In the genomic region with DNA sequence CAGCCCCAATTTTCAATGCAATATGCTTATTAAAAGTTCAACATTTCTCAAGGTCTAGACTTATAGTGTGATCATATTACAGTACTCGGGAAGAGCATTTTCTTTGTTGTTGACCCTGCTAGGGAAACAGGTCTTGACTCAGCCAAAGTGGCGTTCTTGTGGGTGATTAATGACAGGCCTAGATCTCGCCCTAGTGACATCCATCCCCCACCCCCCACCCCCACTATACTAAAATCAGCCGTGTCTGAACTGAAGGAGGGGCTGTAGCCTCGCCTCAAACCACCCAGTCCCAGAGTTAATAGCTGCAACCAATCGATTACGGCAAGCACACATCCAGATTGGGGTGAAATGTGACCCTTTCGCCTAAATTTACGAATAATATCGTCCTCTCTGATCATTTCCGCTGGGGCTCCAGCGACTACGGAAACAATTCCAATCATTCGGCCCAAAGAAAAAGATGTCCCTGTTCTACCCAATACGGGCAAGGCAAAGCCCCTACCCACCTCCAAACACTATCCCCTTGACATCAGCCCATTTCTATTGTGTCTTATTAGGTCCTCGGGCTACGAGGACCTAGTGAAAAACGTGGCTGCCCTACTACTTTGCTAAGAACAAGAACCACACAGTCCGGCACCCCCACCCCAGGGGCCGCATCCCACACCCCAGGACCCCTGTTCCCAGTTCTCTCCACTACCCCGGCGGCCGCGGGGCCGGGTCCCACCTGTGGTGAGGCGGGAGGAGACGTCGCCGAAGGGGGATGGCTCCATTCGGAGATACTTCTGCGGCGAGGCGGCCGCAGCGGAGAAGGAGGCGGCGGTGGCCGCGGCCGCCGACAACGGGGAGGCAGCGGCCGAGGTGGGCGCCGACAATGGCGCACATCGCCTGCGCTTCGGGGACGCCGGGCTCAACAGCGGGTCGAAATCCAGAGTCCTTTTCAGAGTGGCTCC, we compare ENCODE assay signal across 8 cellular contexts. TPM values are rescaled to one million over a fixed set of nuclear protein-coding genes. Genes with fewer than 3 reads are reported as not detected.
A peak's percentile ranks its signal among the peaks of the same experiment; 100 is the strongest.
DNase-seq lines count a peak whose midpoint lies in the region; ATAC-seq and TF ChIP-seq lines count a peak whose summit lies in the region.

No MANE protein-coding gene starts in this region.

- H3K14ac ChIP-seq in H9 (ENCODE audit: insufficient read depth, low read length) = peak overlapping the region; percentile 97

- no peak overlapping the region for H2BK15ac ChIP-seq in H9 (ENCODE audit: low read depth, low read length)

- H3K23ac ChIP-seq in H9 (ENCODE audit: insufficient read length, low read depth, low read length) = no peak overlapping the region

- no peak overlapping the region for H2BK20ac ChIP-seq in H9 (ENCODE audit: low read depth, low read length, poor library complexity, severe bottlenecking)

- H3K27me3 Mint-ChIP-seq in H9 (ENCODE audit: low read depth) (no peaks in the 10 kb centered on the region), memory B cell (no peaks in the 10 kb centered on the region)

- no peak overlapping the region for H2BK120ac ChIP-seq in H9 (ENCODE audit: low read depth, low read length, poor library complexity, severe bottlenecking)

- H2AFZ ChIP-seq in H9 (ENCODE audit: low read length) = no peak overlapping the region

- H4K91ac ChIP-seq in H9 (ENCODE audit: insufficient read length, low read depth, low read length) = peak overlapping the region; percentile 93

- no peak overlapping the region for H4K5ac ChIP-seq in H9 (ENCODE audit: insufficient read length, low read depth, low read length)

- H3K9me3 Mint-ChIP-seq in H9 (no peaks in the 10 kb centered on the region; a peak in 3 of 5 replicates), memory B cell (no peaks in the 10 kb centered on the region)

- H3K4me1 Mint-ChIP-seq in H9 (peaks cover 23 to 33% of the 10 kb centered on the region in 2 experiments), memory B cell (peaks cover 19% of the 10 kb centered on the region)

- peak overlapping the region; percentile 87 to 99 for H3K4me3 Mint-ChIP-seq in H9
- peak overlapping the region; percentile 97 for H3K4me3 Mint-ChIP-seq in memory B cell

- peak overlapping the region; percentile 82 to 92 (median 89) for H3K27ac Mint-ChIP-seq in H9
- H3K27ac Mint-ChIP-seq in memory B cell = peak overlapping the region; percentile 94

- H3K4me1 ChIP-seq in H9 (ENCODE audit: insufficient read depth, low read length) (peaks cover 3% of the 10 kb centered on the region; the same call in 1 of the 2 replicates), ectodermal cell (ENCODE audit: control insufficient read depth, insufficient read depth, low read length) (peaks cover 7% of the 10 kb centered on the region)

- no peaks in the 10 kb centered on the region for H3K79me1 ChIP-seq in H9 (ENCODE audit: insufficient read depth, low read depth, low read length, poor library complexity, severe bottlenecking)

- H3K27me3 ChIP-seq in H9 (ENCODE audit: insufficient read depth, low read length) = no peaks in the 10 kb centered on the region
- H3K27me3 ChIP-seq in ectodermal cell (ENCODE audit: control insufficient read depth, insufficient read depth, low read length, poor library complexity, severe bottlenecking) = no peaks in the 10 kb centered on the region

- H3K36me3 Mint-ChIP-seq in H9 (ENCODE audit: insufficient read depth in 1 of 3, low read depth in 3 of 3) (peaks cover 14 to 17% (median 16%) of the 10 kb centered on the region in 3 experiments; a peak in 6 of 7 replicates), memory B cell (peaks cover 2% of the 10 kb centered on the region)

- H3T11ph ChIP-seq in H9 (ENCODE audit: low read length) = no peak overlapping the region

- H3K9me3 ChIP-seq in H9 (ENCODE audit: control insufficient read depth, low read depth, low read length) (no peaks in the 10 kb centered on the region), ectodermal cell (ENCODE audit: control insufficient read depth, low read length) (no peaks in the 10 kb centered on the region)

- H3K9ac ChIP-seq in H9 (ENCODE audit: extremely low read depth, insufficient read length, low read length) = peak overlapping the region; percentile 88

- no peaks in the 10 kb centered on the region for H3K36me3 ChIP-seq in ectodermal cell (ENCODE audit: control insufficient read depth, insufficient read depth, low read length)

- no peak overlapping the region for H3K56ac ChIP-seq in H9 (ENCODE audit: insufficient read length, low read depth, low read length)

- H3K4me2 ChIP-seq in H9 (ENCODE audit: insufficient read depth, insufficient read length, low read length) = peak overlapping the region; percentile 79

- H2BK5ac ChIP-seq in H9 (ENCODE audit: insufficient read length, low read length) = no peak overlapping the region

- H2AK5ac ChIP-seq in H9 (ENCODE audit: insufficient read length, low read length) = no peak overlapping the region

- no peak overlapping the region for H4K8ac ChIP-seq in H9 (replicated peaks; ENCODE audit: insufficient read length, low read depth, low read length)

- TF ChIP-seq CTCF in H9 (conservative IDR thresholded peaks at IDR 0.05) = no peak

- peak overlapping the region; percentile 63; the same call in 1 of the 2 replicates for H3K4ac ChIP-seq in H9 (ENCODE audit: low read depth, low read length)

- no peak overlapping the region for H3K27ac ChIP-seq in H9 (ENCODE audit: insufficient read length, low read depth, low read length)
- H3K27ac ChIP-seq in ectodermal cell (ENCODE audit: insufficient read depth, low read depth, low read length, poor library complexity, severe bottlenecking) = peak overlapping the region; percentile 95

- no peak overlapping the region for H2BK12ac ChIP-seq in H9 (ENCODE audit: insufficient read length, low read depth, low read length)

- peak overlapping the region; percentile 86 for H3K18ac ChIP-seq in H9 (ENCODE audit: insufficient read length, low read depth, low read length)

- peaks cover 45% of the 10 kb centered on the region for H3K79me2 ChIP-seq in H9 (ENCODE audit: insufficient read depth, low read length)

- peaks cover 3% of the 10 kb centered on the region for H3K23me2 ChIP-seq in H9 (ENCODE audit: insufficient read length, low read depth, low read length, poor library complexity, severe bottlenecking)

- no peaks in the 10 kb centered on the region for H4K20me1 ChIP-seq in H9 (ENCODE audit: control insufficient read depth, insufficient read depth, insufficient read length)

- ATAC-seq in activated CD4-positive, CD25-positive, alpha-beta regulatory T cell treated with anti-CD3 and anti-CD28 coated beads, Interleukin-2, amount 50 U/mL, for 24 hours = peak; percentile 18
- no peak for ATAC-seq in memory B cell (ENCODE audit: low read depth)
- ATAC-seq in stimulated activated naive CD8-positive, alpha-beta T cell treated with anti-CD3 and anti-CD28 coated beads, Interleukin-15, Interleukin-2, amounts not matched to agents 100 U/mL and 50 U/mL, for 24 hours = peak; percentile 24

- peak overlapping the region; percentile 88 for H3K4me3 ChIP-seq in ectodermal cell (ENCODE audit: insufficient read depth, low read depth, low read length)

- DNase-seq in DMS153 (lab: John Stamatoyannopoulos, UW) = peak; percentile 60
- DNase-seq in H9 = no peak
- DNase-seq in NCI-H2029 treated with DMSO at 0.1 percent for 48 hours (lab: John Stamatoyannopoulos, UW) = peak; percentile 59
- DNase-seq in memory B cell (ENCODE audit: low spot score in 2 of 2) = peak in 1 of 2 donors; percentile 20
- peak; percentile 38 for DNase-seq in stimulated activated naive CD8-positive, alpha-beta T cell treated with anti-CD3 and anti-CD28 coated beads, Interleukin-15, Interleukin-2, amounts not matched to agents 100 U/mL and 50 U/mL, for 24 hours
- no peak for DNase-seq in central memory CD4-positive, alpha-beta T cell

- WGBS in H9 (ENCODE audit: extremely low coverage, insufficient read length, low lambda C conversion rate) = no CpG with 5 or more reads among the region's 54 CpGs
- 0% methylated on average over 54 of the region's 54 CpGs for WGBS in ectodermal cell, 2 experiments

RNA-seq across cellular contexts. Expression of a gene that starts 1.0 kb away (rescaled TPM):
- 75.7 and 75.9 TPM in 2 replicates for total RNA-seq in H9 (2021)
- polyA plus RNA-seq in ectodermal cell (2013, experiment 1 of 4) = 75.9 TPM
- 69.2 TPM for polyA plus RNA-seq in ectodermal cell (2013, experiment 2 of 4)
- polyA plus RNA-seq in ectodermal cell (2013, experiment 3 of 4) = 60.7 TPM
- polyA plus RNA-seq in ectodermal cell (2013, experiment 4 of 4) = 70.0 TPM

Comparison
In these comparisons a context has a peak if more than half of its experiments do, and no peak if none do; other contexts are left out.
1. DNase-seq: peak in DMS153 (single experiment), NCI-H2029 treated with DMSO at 0.1 percent for 48 hours (single experiment) and stimulated activated naive CD8-positive, alpha-beta T cell treated with anti-CD3 and anti-CD28 coated beads, Interleukin-15, Interleukin-2, amounts not matched to agents 100 U/mL and 50 U/mL, for 24 hours (single experiment); none in H9 (single experiment) and central memory CD4-positive, alpha-beta T cell (single experiment).